Comparison of ENCODE assay signal across 7 cellular contexts in genomic region chr17:74959826-74960738, GRCh38. TPM values are rescaled to one million over a fixed set of nuclear protein-coding genes. Genes with fewer than 3 reads are reported as not detected.
DNase-seq lines count a peak whose midpoint lies in the region; ATAC-seq and FAIRE-seq lines count a peak whose summit lies in the region.

No MANE protein-coding gene starts in this region.

- no peaks in the 10 kb centered on the region for H3K27me3 ChIP-seq in mesendoderm (ENCODE audit: insufficient read depth, low read length, poor library complexity)

- H3K23ac ChIP-seq in mesendoderm (ENCODE audit: low read length), result no peak overlapping the region

- no peak overlapping the region for H2BK15ac ChIP-seq in mesendoderm (replicated peaks; ENCODE audit: low read depth)

- no peak overlapping the region for H3K4me2 ChIP-seq in mesendoderm (ENCODE audit: low read length)

- DNase-seq in ELR (ENCODE audit: low read depth), result peak; percentile 57
- no peak for DNase-seq in HTR-8/SVneo (ENCODE audit: insufficient read length, low spot score)
- DNase-seq in amniotic epithelial cell (ENCODE audit: low read depth), result peak; percentile 28
- DNase-seq in mesendoderm, result no peak

- H4K8ac ChIP-seq in mesendoderm (ENCODE audit: low read depth, low read length), result no peak overlapping the region

- no peak overlapping the region for H3K9ac ChIP-seq in mesendoderm (ENCODE audit: low read length)

- no peaks in the 10 kb centered on the region for H3K4me1 ChIP-seq in mesendoderm (ENCODE audit: control insufficient read depth, low read depth, low read length)

- H4K5ac ChIP-seq in mesendoderm (ENCODE audit: low read length), result no peak overlapping the region

- no peak overlapping the region for H2BK120ac ChIP-seq in mesendoderm (ENCODE audit: low read depth, low read length)

- no peak overlapping the region for H2BK5ac ChIP-seq in mesendoderm (ENCODE audit: low read length)

- H3K4me3 ChIP-seq in mesendoderm (ENCODE audit: low read length), result no peak overlapping the region

- no peak overlapping the region for H3K27ac ChIP-seq in mesendoderm (ENCODE audit: low read depth, low read length)

- no peak overlapping the region for H3K18ac ChIP-seq in mesendoderm (ENCODE audit: low read length)

- whole genome bisulfite sequencing in mesendoderm (ENCODE audit: extremely low coverage, insufficient coverage, low lambda C conversion rate), result no CpG with 5 or more reads among the region's 17 CpGs

- H3K79me1 ChIP-seq in mesendoderm (ENCODE audit: low read length), result no peaks in the 10 kb centered on the region

- peak; percentile 23 for FAIRE-seq in HTR-8/SVneo (lab: Jason Lieb, UNC)

- ATAC-seq in GM21825 (IDR thresholded peaks at IDR 0.05; ENCODE audit: unreplicated experiment) (no peak), HG02642 (IDR thresholded peaks at IDR 0.05; ENCODE audit: poor library complexity, unreplicated experiment) (no peak), GM18907 (IDR thresholded peaks at IDR 0.05; ENCODE audit: unreplicated experiment) (no peak)

- no peak overlapping the region for H3K56ac ChIP-seq in mesendoderm (ENCODE audit: low read length)

- no peaks in the 10 kb centered on the region for H3K79me2 ChIP-seq in mesendoderm (ENCODE audit: control insufficient read depth, insufficient read depth, low read length)

- H3K4ac ChIP-seq in mesendoderm (ENCODE audit: low read depth, low read length), result no peak overlapping the region

- no peaks in the 10 kb centered on the region for H3K36me3 ChIP-seq in mesendoderm (ENCODE audit: control insufficient read depth, insufficient read depth, low read length)

- peak overlapping the region; percentile 69 for H2AK5ac ChIP-seq in mesendoderm (ENCODE audit: low read length)

RNA-seq across cellular contexts. Expression of gene HID1, which starts 12.5 kb away (rescaled TPM):
- polyA plus RNA-seq in mesendoderm (2013, experiment 1 of 2), result 5.3 TPM
- 5.6 TPM for polyA plus RNA-seq in mesendoderm (2013, experiment 2 of 2)

RNA-seq across cellular contexts. Expression of gene OTOP3, which starts 24.4 kb away (rescaled TPM):
- not detected for polyA plus RNA-seq in mesendoderm (2013, experiment 1 of 2)
- not detected for polyA plus RNA-seq in mesendoderm (2013, experiment 2 of 2)

RNA-seq across cellular contexts. Expression of gene CDR2L, which starts 27.4 kb away (rescaled TPM):
- 32.5 TPM for polyA plus RNA-seq in mesendoderm (2013, experiment 1 of 2)
- 31.7 TPM for polyA plus RNA-seq in mesendoderm (2013, experiment 2 of 2)

RNA-seq across cellular contexts. Expression of gene OTOP2, which starts 36.0 kb away (rescaled TPM):
- polyA plus RNA-seq in mesendoderm (2013, experiment 1 of 2), result not detected
- not detected for polyA plus RNA-seq in mesendoderm (2013, experiment 2 of 2)

RNA-seq across cellular contexts. Expression of gene USH1G, which starts 37.0 kb away (rescaled TPM):
- 0.14 TPM for polyA plus RNA-seq in mesendoderm (2013, experiment 1 of 2)
- polyA plus RNA-seq in mesendoderm (2013, experiment 2 of 2), result 0.21 TPM

Comparison
In these comparisons a context has a peak if more than half of its experiments do, and no peak if none do; other contexts are left out.
1. DNase-seq: peak in ELR (single experiment) and amniotic epithelial cell (single experiment); none in HTR-8/SVneo (single experiment) and mesendoderm (single experiment).